In genomic region chr2:209498574-209498973, GRCh38 we compare ENCODE assay signal across 21 cellular contexts.
"Had no signal": no experiment of that assay in that cellular context is flagged by ENCODE, and none has a peak within 500 bp of the region (broad histone marks: within the 10 kb centered on the region; RNA-seq: fewer than 3 reads in every experiment).

No MANE protein-coding gene starts in this region.

- H3K4me3 ChIP-seq: colonic mucosa, esophagus muscularis mucosa, gastroesophageal sphincter, heart left ventricle, hepatocyte, lower lobe of right lung, prostate gland, right atrium auricular region, thyroid gland had no signal

- DNase-seq: colonic mucosa; effector CD8-positive, alpha-beta T cell; heart left ventricle; left ventricle myocardium superior; lower lobe of right lung; naive thymus-derived CD8-positive, alpha-beta T cell; nephron progenitor cell; nucleus accumbens; stimulated activated naive CD4-positive, alpha-beta T cell; stimulated activated naive CD8-positive, alpha-beta T cell treated with anti-CD3 and anti-CD28 coated beads, Interleukin-15, amount 100 ng/mL, for 72 hours; thyroid gland had no signal

- H3K4me1 ChIP-seq: colonic mucosa, prostate gland had no signal

- ATAC-seq: foreskin keratinocyte; gastroesophageal sphincter; heart left ventricle; left ventricle myocardium superior; lower lobe of right lung; naive thymus-derived CD8-positive, alpha-beta T cell; sciatic nerve; stimulated activated naive CD8-positive, alpha-beta T cell treated with anti-CD3 and anti-CD28 coated beads, Interleukin-15, amount 100 ng/mL, for 72 hours had no signal

- H3K27ac ChIP-seq: colonic mucosa, esophagus muscularis mucosa, foreskin keratinocyte, gastroesophageal sphincter, heart left ventricle, hepatocyte, lower lobe of right lung, prostate gland, right atrium auricular region, thyroid gland had no signal

- FAIRE-seq: endothelial cell of umbilical vein, islet of Langerhans, urothelium cell line had no signal

- H3K27me3 ChIP-seq: colonic mucosa, esophagus muscularis mucosa, foreskin keratinocyte, gastroesophageal sphincter, heart left ventricle, hepatocyte, right atrium auricular region, thyroid gland had no signal

- H3K9me3 ChIP-seq: colonic mucosa, prostate gland, thyroid gland had no signal

- H3K36me3 ChIP-seq: colonic mucosa, esophagus muscularis mucosa, gastroesophageal sphincter, heart left ventricle, lower lobe of right lung, prostate gland, right atrium auricular region, thyroid gland had no signal
